8 cellular contexts compared by ENCODE assay signal in genomic region chr6:119078449-119079287, GRCh38. TPM values are rescaled to one million over a fixed set of nuclear protein-coding genes. Genes with fewer than 3 reads are reported as not detected.
DNase-seq lines count a peak whose midpoint lies in the region; ATAC-seq, FAIRE-seq and TF ChIP-seq lines count a peak whose summit lies in the region.

FAM184A (minus strand) TSS chr6:119078664; CDS start chr6:119078299, 365 bp downstream.

- BruUV-seq in Panc1 (replicated peaks; lab: Mats Ljungman, UMichigan), result no TSS peak

- peak within 1 kb of the TSS; percentile 77 for H3K27ac ChIP-seq in Panc1 (ENCODE audit: low read length)

- no peaks in the 10 kb centered on the region for H3K36me3 Mint-ChIP-seq in activated T-helper 17 cell treated with anti-CD3 and anti-CD28 coated beads, Interleukin-2, amount 50 U/mL, for 72 hours (ENCODE audit: low read depth)
- H3K36me3 Mint-ChIP-seq in natural killer cell treated with Interleukin-12 subunit alpha and Interleukin-12 subunit beta and Interleukin-15 and Interleukin-18, amount 100 ng/mL, for 72 hours, result peaks cover 7% of the 10 kb centered on the region

- no peaks in the 10 kb centered on the region for H3K27me3 Mint-ChIP-seq in activated T-helper 17 cell treated with anti-CD3 and anti-CD28 coated beads, Interleukin-2, amount 50 U/mL, for 72 hours
- peaks cover 22 to 23% of the 10 kb centered on the region in 2 donors for H3K27me3 Mint-ChIP-seq in natural killer cell treated with Interleukin-12 subunit alpha and Interleukin-12 subunit beta and Interleukin-15 and Interleukin-18, amount 100 ng/mL, for 72 hours

- H3K36me3 ChIP-seq in Panc1 (ENCODE audit: control insufficient read depth, insufficient read depth, low read length), result no peaks in the 10 kb centered on the region

- peak; percentile 13 for FAIRE-seq in HTR-8/SVneo (lab: Jason Lieb, UNC)

- DNase-seq in CMK (ENCODE audit: low read depth) (peak; percentile 11), HTR-8/SVneo (ENCODE audit: insufficient read length, low spot score) (peak; percentile 33), Panc1 (ENCODE audit: low read depth, low spot score) (no peak), fibroblast of peridontal ligament (ENCODE audit: extremely low read depth) (peak; percentile 36)
- DNase-seq in natural killer cell treated with Interleukin-12 subunit alpha and Interleukin-12 subunit beta and Interleukin-15 and Interleukin-18, amount 100 ng/mL, for 72 hours (ENCODE audit: low spot score), result peak; percentile 66
- peak; percentile 71 for DNase-seq in stimulated activated naive CD8-positive, alpha-beta T cell treated with anti-CD3 and anti-CD28 coated beads, Interleukin-15, Interleukin-2, amounts not matched to agents 100 U/mL and 50 U/mL, for 24 hours

- POLR2A ChIA-PET in Panc1 (lab: Charles Lee), result no interaction called here

- H3K9me3 Mint-ChIP-seq in activated T-helper 17 cell treated with anti-CD3 and anti-CD28 coated beads, Interleukin-2, amount 50 U/mL, for 72 hours, result peaks cover 4% of the 10 kb centered on the region
- H3K9me3 Mint-ChIP-seq in natural killer cell treated with Interleukin-12 subunit alpha and Interleukin-12 subunit beta and Interleukin-15 and Interleukin-18, amount 100 ng/mL, for 72 hours, result no peaks in the 10 kb centered on the region

- TF ChIP-seq CTCF in Panc1 (IDR thresholded peaks at IDR 0.05), result peak; percentile 52

- peaks cover 4% of the 10 kb centered on the region; the same call in 1 of the 2 replicates for H3K9me3 ChIP-seq in Panc1 (ENCODE audit: control insufficient read depth, insufficient read depth, low read depth, low read length)

- intact Hi-C loops in Panc1 (cut with micrococcal nuclease; ENCODE audit: unreplicated experiment), result no loop called here

- peak within 1 kb of the TSS; percentile 92 for H3K27ac Mint-ChIP-seq in activated T-helper 17 cell treated with anti-CD3 and anti-CD28 coated beads, Interleukin-2, amount 50 U/mL, for 72 hours
- H3K27ac Mint-ChIP-seq in natural killer cell treated with Interleukin-12 subunit alpha and Interleukin-12 subunit beta and Interleukin-15 and Interleukin-18, amount 100 ng/mL, for 72 hours, result peak within 1 kb of the TSS; percentile 17 to 81

- peak within 1 kb of the TSS; percentile 96 for H3K4me3 Mint-ChIP-seq in activated T-helper 17 cell treated with anti-CD3 and anti-CD28 coated beads, Interleukin-2, amount 50 U/mL, for 72 hours
- H3K4me3 Mint-ChIP-seq in natural killer cell treated with Interleukin-12 subunit alpha and Interleukin-12 subunit beta and Interleukin-15 and Interleukin-18, amount 100 ng/mL, for 72 hours, result peak within 1 kb of the TSS; percentile 89

- peaks cover 27% of the 10 kb centered on the region for H3K4me1 Mint-ChIP-seq in activated T-helper 17 cell treated with anti-CD3 and anti-CD28 coated beads, Interleukin-2, amount 50 U/mL, for 72 hours
- H3K4me1 Mint-ChIP-seq in natural killer cell treated with Interleukin-12 subunit alpha and Interleukin-12 subunit beta and Interleukin-15 and Interleukin-18, amount 100 ng/mL, for 72 hours (ENCODE audit: low read depth in 2 of 2), result peaks cover 9 to 21% of the 10 kb centered on the region in 2 donors

- H3K27me3 ChIP-seq in Panc1 (ENCODE audit: control insufficient read depth, insufficient read depth, low read length), result peaks cover 8% of the 10 kb centered on the region

- peak; percentile 67 for ATAC-seq in GM21390 (IDR thresholded peaks at IDR 0.05; ENCODE audit: unreplicated experiment)
- ATAC-seq in Panc1, result peak; percentile 91
- ATAC-seq in activated T-helper 17 cell treated with anti-CD3 and anti-CD28 coated beads, Interleukin-2, amount 50 U/mL, for 72 hours (replicated peaks), result peak; percentile 53
- ATAC-seq in natural killer cell treated with Interleukin-12 subunit alpha and Interleukin-12 subunit beta and Interleukin-15 and Interleukin-18, amount 100 ng/mL, for 72 hours, result peak; percentile 89 to 90
- peak; percentile 38 for ATAC-seq in stimulated activated naive CD8-positive, alpha-beta T cell treated with anti-CD3 and anti-CD28 coated beads, Interleukin-15, Interleukin-2, amounts not matched to agents 100 U/mL and 50 U/mL, for 24 hours

- CTCF ChIA-PET in Panc1 (lab: Charles Lee), result interaction anchor here (0.6 kb wide), 1 partner anchor 115 kb away, joined by 5 read pairs; no protein-coding TSS in a partner anchor

- H3K4me3 ChIP-seq in Panc1 (ENCODE audit: low read depth in 2 of 2, low read length in 2 of 2), result peak within 1 kb of the TSS; percentile 67 to 70

- in situ Hi-C loops in Panc1 (cut with HindIII; ENCODE audit: low pct_unique_long_range_greater_than_20kb, low sequenced_read_pairs), result no loop called here

- H3K4me1 ChIP-seq in Panc1 (ENCODE audit: control insufficient read depth, insufficient read depth, low read length), result peaks cover 14% of the 10 kb centered on the region

RNA-seq across cellular contexts. Expression of gene FAM184A, which starts in this region (rescaled TPM):
- total RNA-seq in Panc1 (2021; ENCODE audit: unreplicated experiment), result 8.7 TPM
- 3.9 TPM for polyA plus RNA-seq in Panc1 (2012; ENCODE audit: insufficient read length)
- total RNA-seq in activated T-helper 17 cell treated with anti-CD3 and anti-CD28 coated beads, Interleukin-2, amount 50 U/mL, for 72 hours, result 10 to 100 TPM in 1 of 2 donors, 1 to 10 TPM in 1; 9.5 to 10.6 TPM
- total RNA-seq in natural killer cell treated with Interleukin-12 subunit alpha and Interleukin-12 subunit beta and Interleukin-15 and Interleukin-18, amount 100 ng/mL, for 72 hours, result 1 to 10 TPM in 1 of 2 donors, under 1 TPM in 1; 0.43 to 2.1 TPM

Comparison
In these comparisons a context has a peak if more than half of its experiments do, and no peak if none do; other contexts are left out.
1. ATAC-seq: peak in every context shown above with its lines; median percentile 91 in Panc1; 90 in natural killer cell treated with Interleukin-12 subunit alpha and Interleukin-12 subunit beta and Interleukin-15 and Interleukin-18, amount 100 ng/mL, for 72 hours; 67 in GM21390; 53 in activated T-helper 17 cell treated with anti-CD3 and anti-CD28 coated beads, Interleukin-2, amount 50 U/mL, for 72 hours; 38 in stimulated activated naive CD8-positive, alpha-beta T cell treated with anti-CD3 and anti-CD28 coated beads, Interleukin-15, Interleukin-2, amounts not matched to agents 100 U/mL and 50 U/mL, for 24 hours.